22 cellular contexts compared by ENCODE assay signal in genomic region chr12:122513660-122514059, GRCh38.
"Had no signal": no experiment of that assay in that cellular context is flagged by ENCODE, and none has a peak within 500 bp of the region (broad histone marks: within the 10 kb centered on the region; RNA-seq: fewer than 3 reads in every experiment).

No MANE protein-coding gene starts in this region.

- H3K9me3 Mint-ChIP-seq: activated B cell treated with CpG ODN at 0.5 μM for 24 hours; memory B cell; nephron progenitor cell; stimulated activated naive B cell treated with anti-CD40 and anti-IgM and Interleukin-4, amounts not matched to agents 10 μg/mL and 1 μg/mL and 100 μg/mL, for 72 hours had no signal

- H3K9me3 ChIP-seq: heart right ventricle, mucosa of descending colon, thoracic aorta, upper lobe of left lung had no signal

- H3K27me3 ChIP-seq: heart right ventricle, upper lobe of left lung had no signal

- DNase-seq: activated B cell treated with CpG ODN at 0.5 μM for 24 hours; activated CD4-positive, alpha-beta T cell treated with anti-CD3 and anti-CD28 coated beads for 36 hours; activated CD4-positive, alpha-beta T cell treated with anti-CD3 and anti-CD28 coated beads, Interleukin-2, amount 50 U/mL, for 4 hours; activated gamma-delta T cell treated with Interleukin-2 at 50 U/mL for 16 hours; amniotic stem cell; cerebellar nuclear complex; cortex of kidney; heart right ventricle; left colon; mucosa of descending colon; nephron progenitor cell; nucleus accumbens; small intestine; stimulated activated naive B cell treated with anti-CD40 and anti-IgM and Interleukin-4, amounts not matched to agents 10 μg/mL and 1 μg/mL and 100 μg/mL, for 72 hours; SW 1271; T-helper 17 cell; upper lobe of left lung had no signal

- H3K4me3 Mint-ChIP-seq: activated B cell treated with CpG ODN at 0.5 μM for 24 hours; activated CD4-positive, alpha-beta T cell treated with anti-CD3 and anti-CD28 coated beads for 36 hours; activated naive CD8-positive, alpha-beta T cell; memory B cell; nephron progenitor cell; stimulated activated naive B cell treated with anti-CD40 and anti-IgM and Interleukin-4, amounts not matched to agents 10 μg/mL and 1 μg/mL and 100 μg/mL, for 72 hours; T-helper 17 cell had no signal

- ATAC-seq: activated CD4-positive, alpha-beta T cell treated with anti-CD3 and anti-CD28 coated beads for 36 hours; heart right ventricle; left colon; mucosa of descending colon; sciatic nerve; T-helper 17 cell had no signal

- H3K27ac Mint-ChIP-seq: activated B cell treated with CpG ODN at 0.5 μM for 24 hours; activated CD4-positive, alpha-beta T cell treated with anti-CD3 and anti-CD28 coated beads for 36 hours; activated naive CD8-positive, alpha-beta T cell; memory B cell; nephron progenitor cell; stimulated activated naive B cell treated with anti-CD40 and anti-IgM and Interleukin-4, amounts not matched to agents 10 μg/mL and 1 μg/mL and 100 μg/mL, for 72 hours had no signal

- H3K27ac ChIP-seq: heart right ventricle, thoracic aorta, upper lobe of left lung had no signal

- H3K27me3 Mint-ChIP-seq: activated B cell treated with CpG ODN at 0.5 μM for 24 hours; activated CD4-positive, alpha-beta T cell treated with anti-CD3 and anti-CD28 coated beads for 36 hours; activated naive CD8-positive, alpha-beta T cell; memory B cell; stimulated activated naive B cell treated with anti-CD40 and anti-IgM and Interleukin-4, amounts not matched to agents 10 μg/mL and 1 μg/mL and 100 μg/mL, for 72 hours; T-helper 17 cell had no signal

- H3K4me1 Mint-ChIP-seq: activated B cell treated with CpG ODN at 0.5 μM for 24 hours, nephron progenitor cell had no signal

- FAIRE-seq: keratinocyte, small intestine had no signal

- H3K4me3 ChIP-seq: heart right ventricle, mucosa of descending colon, thoracic aorta, upper lobe of left lung had no signal
